Comparison of ENCODE assay signal across 8 cellular contexts in genomic region chr12:108826115-108826806, GRCh38. TPM values are rescaled to one million over a fixed set of nuclear protein-coding genes. Genes with fewer than 3 reads are reported as not detected.
DNase-seq lines count a peak whose midpoint lies in the region; ATAC-seq and TF ChIP-seq lines count a peak whose summit lies in the region.

No MANE protein-coding gene starts in this region.

- no peak for ATAC-seq in GM18873 (IDR thresholded peaks at IDR 0.05; ENCODE audit: low FRiP score, unreplicated experiment)
- ATAC-seq in HG02970 (IDR thresholded peaks at IDR 0.05; ENCODE audit: low FRiP score, unreplicated experiment) = no peak

- TF ChIP-seq POLR2A in sigmoid colon (IDR thresholded peaks at IDR 0.05) = no peak

- no peaks in the 10 kb centered on the region for H3K9me3 ChIP-seq in right atrium auricular region
- no peaks in the 10 kb centered on the region for H3K9me3 ChIP-seq in sigmoid colon

- H3K36me3 ChIP-seq in right atrium auricular region (peaks cover 35% of the 10 kb centered on the region), sigmoid colon (peaks cover 0 to 33% (median 9%) of the 10 kb centered on the region in 4 donors)

- TF ChIP-seq CTCF in HFF-Myc (IDR thresholded peaks at IDR 0.05; ENCODE audit: low read depth, low read length, missing control alignments) (no peak), right atrium auricular region (IDR thresholded peaks at IDR 0.05) (peak in 1 of 2 donors; percentile 17), sigmoid colon (IDR thresholded peaks at IDR 0.05) (no peak)

- H3K27ac ChIP-seq in adipose tissue (ENCODE audit: low read depth, low read length) (peak overlapping the region; percentile 70), right atrium auricular region (peak overlapping the region; percentile 86 to 92), sigmoid colon (peak overlapping the region; percentile 79 to 90 (median 82))

- 9 to 44% (median 16%) methylated on average over 16 of the region's 16 CpGs for WGBS in adipose tissue, 3 donors
- WGBS in sigmoid colon, 2 donors = 43 to 72% methylated on average over 16 of the region's 16 CpGs

- intact Hi-C loops in sigmoid colon (cut with DNase I) = no loop called here

- TF ChIP-seq EP300 in sigmoid colon (IDR thresholded peaks at IDR 0.05) = peak in 2 of 4 donors; percentile 38 to 57

- H3K4me3 ChIP-seq in HFF-Myc (replicated peaks; ENCODE audit: low read depth, low read length) (peak overlapping the region; percentile 34), right atrium auricular region (peak overlapping the region in 1 of 2 donors; percentile 18), sigmoid colon (peak overlapping the region in 3 of 4 donors; percentile 15 to 26 (median 20))

- DNase-seq in AG08395 (ENCODE audit: low spot score) (peak; percentile 93), HFF-Myc (ENCODE audit: extremely low read depth, low read depth) (no peak), right atrium auricular region (ENCODE audit: low spot score) (peak; percentile 86), sigmoid colon (peak; percentile 88), KG1 (lab: John Stamatoyannopoulos, UW) (no peak)

- no peaks in the 10 kb centered on the region for H3K27me3 ChIP-seq in right atrium auricular region
- no peaks in the 10 kb centered on the region for H3K27me3 ChIP-seq in sigmoid colon

- H3K4me1 ChIP-seq in right atrium auricular region (peaks cover 0 to 91% of the 10 kb centered on the region in 2 donors), sigmoid colon (peaks cover 0 to 75% (median 69%) of the 10 kb centered on the region in 4 donors)

RNA-seq across cellular contexts. Expression of gene SSH1, which starts 31.1 kb away (rescaled TPM):
- polyA plus RNA-seq in adipose tissue (10 to 100 TPM in 1 of 3 donors, 1 to 10 TPM in 2; 2.8 to 11.2 (median 9.4) TPM), sigmoid colon (10 to 100 TPM in 1 of 3 donors, 1 to 10 TPM in 2; 3.6 to 10.1 (median 5.1) TPM)
- total RNA-seq in right atrium auricular region (10 to 100 TPM; 22.0 to 25.9 TPM), sigmoid colon (10 to 100 TPM in 3 of 4 donors, 1 to 10 TPM in 1; 9.9 to 19.7 (median 12.6) TPM)

RNA-seq across cellular contexts. Expression of gene DAO, which starts 53.6 kb away (rescaled TPM):
- polyA plus RNA-seq in adipose tissue (not detected), sigmoid colon (1 to 10 TPM; 1.0 to 9.0 (median 4.2) TPM)
- total RNA-seq in right atrium auricular region (not detected), sigmoid colon (not detected)

Comparison
In these comparisons a context has a peak if more than half of its experiments do, and no peak if none do; other contexts are left out.
1. DNase-seq: peak in AG08395 (single experiment), right atrium auricular region (single experiment) and sigmoid colon (single experiment); none in HFF-Myc (single experiment) and KG1 (single experiment).
2. Peak in every context shown above with its lines, with median percentiles within 50 percentile points of each other: H3K27ac ChIP-seq.